ENCODE assay signal across 2 cellular contexts in the genomic region with DNA sequence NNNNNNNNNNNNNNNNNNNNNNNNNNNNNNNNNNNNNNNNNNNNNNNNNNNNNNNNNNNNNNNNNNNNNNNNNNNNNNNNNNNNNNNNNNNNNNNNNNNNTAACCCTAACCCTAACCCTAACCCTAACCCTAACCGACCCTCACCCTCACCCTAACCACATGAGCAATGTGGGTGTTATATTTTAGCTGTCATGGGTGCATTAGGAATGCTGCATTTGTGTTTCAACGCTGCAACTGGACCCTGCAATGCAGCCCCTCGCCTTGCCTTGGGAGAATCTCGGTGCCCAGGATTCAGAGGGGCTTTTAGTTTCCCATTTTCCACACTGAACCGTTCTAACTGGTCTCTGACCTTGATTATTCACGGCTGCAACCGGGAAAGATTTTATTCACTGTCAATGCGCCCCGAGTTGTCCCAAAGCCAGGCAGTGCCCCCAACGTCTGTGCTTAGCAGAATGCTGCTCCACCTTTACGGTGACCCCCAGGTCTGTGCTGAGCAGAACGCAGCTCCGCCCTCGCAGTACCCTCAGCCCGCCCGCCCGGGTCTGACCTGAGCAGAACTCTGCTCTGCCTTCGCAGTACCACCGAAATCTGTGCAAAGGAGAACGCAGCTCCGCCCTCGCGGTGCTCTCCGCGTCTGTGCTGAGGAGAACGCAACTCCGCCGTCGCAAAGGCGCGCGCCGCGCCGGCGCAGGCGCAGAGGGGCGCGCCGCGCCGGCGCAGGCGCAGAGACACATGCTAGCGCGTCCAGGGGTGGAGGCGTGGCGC.
TF ChIP-seq lines count a peak whose summit lies in the region.

No MANE protein-coding gene starts in this region.

TF ChIP-seq in IMR-90, 13 proteins besides CTCF, POLR2A, EP300 and RAD21:
- TF ChIP-seq CEBPB (IDR thresholded peaks at IDR 0.05; ENCODE audit: low read depth, low read length) (no peak), RCOR1 (IDR thresholded peaks at IDR 0.05; ENCODE audit: insufficient replicate concordance, low read length) (no peak), BHLHE40 (IDR thresholded peaks at IDR 0.05; ENCODE audit: low read depth, low read length) (no peak), SMC3 (IDR thresholded peaks at IDR 0.05; ENCODE audit: low read depth, low read length) (no peak), FOS (IDR thresholded peaks at IDR 0.05; ENCODE audit: low read depth, low read length) (no peak), MAFK (IDR thresholded peaks at IDR 0.05; ENCODE audit: low read depth, low read length) (no peak), RFX5 (IDR thresholded peaks at IDR 0.05; ENCODE audit: low read depth, low read length) (no peak), NFE2L2 (IDR thresholded peaks at IDR 0.05; ENCODE audit: low read depth, low read length) (no peak), MXI1 (IDR thresholded peaks at IDR 0.05; ENCODE audit: borderline replicate concordance, low read depth, low read length) (no peak), MAZ (IDR thresholded peaks at IDR 0.05; ENCODE audit: borderline replicate concordance, low read depth, low read length) (no peak), CHD1 (IDR thresholded peaks at IDR 0.05; ENCODE audit: low read depth, low read length) (no peak)
- TF ChIP-seq, protein P1, sequence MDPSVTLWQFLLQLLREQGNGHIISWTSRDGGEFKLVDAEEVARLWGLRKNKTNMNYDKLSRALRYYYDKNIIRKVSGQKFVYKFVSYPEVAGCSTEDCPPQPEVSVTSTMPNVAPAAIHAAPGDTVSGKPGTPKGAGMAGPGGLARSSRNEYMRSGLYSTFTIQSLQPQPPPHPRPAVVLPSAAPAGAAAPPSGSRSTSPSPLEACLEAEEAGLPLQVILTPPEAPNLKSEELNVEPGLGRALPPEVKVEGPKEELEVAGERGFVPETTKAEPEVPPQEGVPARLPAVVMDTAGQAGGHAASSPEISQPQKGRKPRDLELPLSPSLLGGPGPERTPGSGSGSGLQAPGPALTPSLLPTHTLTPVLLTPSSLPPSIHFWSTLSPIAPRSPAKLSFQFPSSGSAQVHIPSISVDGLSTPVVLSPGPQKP (IDR thresholded peaks at IDR 0.05; ENCODE audit: borderline replicate concordance, low read depth, low read length), result no peak
- TF ChIP-seq, protein P2, sequence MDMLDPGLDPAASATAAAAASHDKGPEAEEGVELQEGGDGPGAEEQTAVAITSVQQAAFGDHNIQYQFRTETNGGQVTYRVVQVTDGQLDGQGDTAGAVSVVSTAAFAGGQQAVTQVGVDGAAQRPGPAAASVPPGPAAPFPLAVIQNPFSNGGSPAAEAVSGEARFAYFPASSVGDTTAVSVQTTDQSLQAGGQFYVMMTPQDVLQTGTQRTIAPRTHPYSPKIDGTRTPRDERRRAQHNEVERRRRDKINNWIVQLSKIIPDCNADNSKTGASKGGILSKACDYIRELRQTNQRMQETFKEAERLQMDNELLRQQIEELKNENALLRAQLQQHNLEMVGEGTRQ (IDR thresholded peaks at IDR 0.05; ENCODE audit: low read depth, low read length), result no peak

TF ChIP-seq in K562, 482 proteins besides CTCF, POLR2A, EP300 and RAD21:
- TF ChIP-seq CSDE1 (IDR thresholded peaks at IDR 0.05), result no peak
- TF ChIP-seq, protein P3, sequence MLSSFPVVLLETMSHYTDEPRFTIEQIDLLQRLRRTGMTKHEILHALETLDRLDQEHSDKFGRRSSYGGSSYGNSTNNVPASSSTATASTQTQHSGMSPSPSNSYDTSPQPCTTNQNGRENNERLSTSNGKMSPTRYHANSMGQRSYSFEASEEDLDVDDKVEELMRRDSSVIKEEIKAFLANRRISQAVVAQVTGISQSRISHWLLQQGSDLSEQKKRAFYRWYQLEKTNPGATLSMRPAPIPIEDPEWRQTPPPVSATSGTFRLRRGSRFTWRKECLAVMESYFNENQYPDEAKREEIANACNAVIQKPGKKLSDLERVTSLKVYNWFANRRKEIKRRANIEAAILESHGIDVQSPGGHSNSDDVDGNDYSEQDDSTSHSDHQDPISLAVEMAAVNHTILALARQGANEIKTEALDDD (IDR thresholded peaks at IDR 0.05), result 0 out of 2 replicates have a peak, but pooled peaks have one; percentile 18
- 0 out of 2 replicates have a peak, but pooled peaks have one; percentile 21 for TF ChIP-seq ZBTB33 (CRISPR knock-in tag; IDR thresholded peaks at IDR 0.05)
